12 cellular contexts compared by ENCODE assay signal in the genomic region with DNA sequence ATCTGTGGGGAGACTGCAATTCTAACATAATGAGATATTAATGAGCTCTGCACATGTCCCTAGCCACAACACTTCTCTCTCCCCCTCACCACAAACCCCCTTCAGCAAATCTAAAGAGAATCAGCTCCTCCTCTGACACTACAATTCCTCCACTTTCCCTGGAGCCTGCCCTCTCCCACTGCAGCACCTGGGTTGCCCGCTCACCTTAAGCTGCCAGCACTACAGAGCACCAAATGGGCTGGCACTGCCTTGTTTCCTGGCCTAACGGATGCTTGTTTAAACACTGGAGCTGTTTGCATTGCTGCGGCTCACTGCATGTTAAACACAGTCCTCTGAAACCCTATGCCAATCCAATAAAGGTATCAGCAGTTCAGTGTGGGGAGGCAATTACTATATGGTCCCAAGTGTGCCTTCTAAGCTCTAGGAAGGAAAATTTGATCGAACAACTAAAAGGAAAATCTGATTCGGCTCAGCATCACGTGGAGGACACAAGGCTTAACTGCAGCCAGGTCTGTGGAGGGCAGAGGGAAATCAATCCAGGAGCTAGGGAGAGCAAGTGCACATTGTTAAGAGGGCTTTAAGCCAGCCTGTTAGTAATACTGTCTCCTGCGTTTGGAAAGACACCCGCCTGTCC.
DNase-seq lines count a peak whose midpoint lies in the region; ATAC-seq and TF ChIP-seq lines count a peak whose summit lies in the region.
"Had no signal": no experiment of that assay in that cellular context is flagged by ENCODE, and none has a peak within 500 bp of the region (broad histone marks: within the 10 kb centered on the region; RNA-seq: fewer than 3 reads in every experiment).

No MANE protein-coding gene starts in this region.

- peaks cover 2 to 11% of the 10 kb centered on the region in 2 donors for H3K4me1 ChIP-seq in esophagus (ENCODE audit: control insufficient read depth in 2 of 2, insufficient read depth in 2 of 2, low read length in 1 of 2)

- 32 to 42% methylated on average over 8 of the region's 8 CpGs for WGBS in esophagus, 2 donors

- H3K27me3 ChIP-seq in esophagus (ENCODE audit: control insufficient read depth in 1 of 2, insufficient read depth in 2 of 2, low read length in 2 of 2), result no peaks in the 10 kb centered on the region

- H3K9me3 ChIP-seq in esophagus (ENCODE audit: control insufficient read depth in 2 of 2, insufficient read depth in 1 of 2, low read depth in 1 of 2, low read length in 1 of 2), result no peaks in the 10 kb centered on the region

- peak; percentile 54 for ATAC-seq in omental fat pad (ENCODE audit: low FRiP score)
- no peak for ATAC-seq in GM21528 (IDR thresholded peaks at IDR 0.05; ENCODE audit: low FRiP score, unreplicated experiment)

- H3K36me3 ChIP-seq in esophagus (ENCODE audit: control insufficient read depth in 2 of 2, insufficient read depth in 2 of 2, low read length in 1 of 2), result no peaks in the 10 kb centered on the region

- DNase-seq in DMS79 treated with DMSO at 0.1 percent for 48 hours (lab: John Stamatoyannopoulos, UW) (peak; percentile 91), NCI-H2196 (lab: John Stamatoyannopoulos, UW; ENCODE audit: unreplicated experiment) (peak; percentile 82), omental fat pad (ENCODE audit: low spot score) (no peak), OCI-M1 (lab: John Stamatoyannopoulos, UW) (no peak), T-helper 9 cell (no peak), coronary artery (ENCODE audit: low spot score) (no peak)
- DNase-seq: activated gamma-delta T cell treated with Interleukin-2 at 50 U/mL for 16 hours; CD8-positive, alpha-beta memory T cell; T-helper 1 cell had no signal

- H3K4me3 ChIP-seq in esophagus (ENCODE audit: low read depth in 1 of 2, low read length in 2 of 2), result no peak overlapping the region
- no peak overlapping the region for H3K4me3 ChIP-seq in coronary artery

- H3K27ac ChIP-seq in esophagus (ENCODE audit: low read depth in 2 of 2, low read length in 1 of 2), result peak overlapping the region; percentile 52 to 69
- peak overlapping the region in 1 of 2 donors; percentile 82 for H3K27ac ChIP-seq in coronary artery
- H3K27ac ChIP-seq: KMS-11 had no signal

- no peak for TF ChIP-seq CTCF in omental fat pad (IDR thresholded peaks at IDR 0.05)
- no peak for TF ChIP-seq CTCF in coronary artery (IDR thresholded peaks at IDR 0.05)

Comparison
In these comparisons a context has a peak if more than half of its experiments do, and no peak if none do; other contexts are left out.
1. DNase-seq: peak in DMS79 treated with DMSO at 0.1 percent for 48 hours (single experiment) and NCI-H2196 (single experiment); none in omental fat pad (single experiment), OCI-M1 (single experiment), T-helper 9 cell (single experiment) and coronary artery (single experiment).